ENCODE assay signal across 1 cellular context in the genomic region with DNA sequence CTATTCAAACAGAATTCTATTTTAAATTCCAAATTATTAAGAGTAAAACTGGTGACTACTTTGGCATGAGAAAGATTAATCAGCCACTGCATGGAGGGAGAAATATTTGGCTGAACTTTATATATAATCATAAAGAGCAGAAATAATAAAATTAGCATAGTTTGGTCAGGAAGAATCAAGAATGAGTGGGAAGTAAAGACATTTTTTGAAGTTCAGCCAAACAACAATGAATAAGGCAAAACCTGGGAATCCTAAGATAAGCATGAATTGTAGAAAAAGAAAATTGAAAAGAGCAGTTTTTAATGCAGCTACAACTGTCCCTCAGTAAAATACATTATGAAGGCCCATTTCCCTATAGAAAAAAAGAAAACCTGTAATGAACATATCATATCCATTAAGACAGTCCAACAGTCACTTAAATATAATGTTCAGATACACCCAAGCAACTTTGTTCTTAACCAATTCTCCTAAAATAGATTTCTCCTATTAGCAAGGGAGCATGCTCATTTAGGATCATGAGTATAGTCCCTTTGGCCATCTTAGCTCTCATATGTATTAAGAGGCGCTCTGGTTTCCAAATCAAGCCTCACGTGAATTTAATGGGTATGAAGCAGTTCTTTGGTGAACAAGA.
TF ChIP-seq lines count a peak whose summit lies in the region.

No MANE protein-coding gene starts in this region.

TF ChIP-seq in K562, 482 proteins besides CTCF, POLR2A, EP300 and RAD21 (continued from another document and continues in another):
- TF ChIP-seq NFIC (IDR thresholded peaks at IDR 0.05) (peak; percentile 90), PHB (CRISPR knock-in tag; IDR thresholded peaks at IDR 0.05) (no peak), POLR2B (IDR thresholded peaks at IDR 0.05; ENCODE audit: low read depth, partially characterized antibody) (no peak), NFE2 (IDR thresholded peaks at IDR 0.05; ENCODE audit: low read depth) (peak; percentile 80), NCOA2 (IDR thresholded peaks at IDR 0.05; ENCODE audit: partially characterized antibody in 2 of 2) (peak in 1 of 2 experiments; percentile 30), SMARCA4 (IDR thresholded peaks at IDR 0.05) (peak; percentile 80), NCOA1 (IDR thresholded peaks at IDR 0.05; ENCODE audit: low read depth) (no peak), RB1 (IDR thresholded peaks at IDR 0.05; ENCODE audit: low read depth) (no peak), ZNF316 (IDR thresholded peaks at IDR 0.05) (peak; percentile 64), HNRNPLL (IDR thresholded peaks at IDR 0.05; ENCODE audit: low read depth, low read length, poor library complexity, severe bottlenecking) (no peak), SUPT5H (IDR thresholded peaks at IDR 0.05) (no peak), RFX1 (IDR thresholded peaks at IDR 0.05) (no peak), SMARCE1 (IDR thresholded peaks at IDR 0.05) (peak; percentile 65; the same call in 1 of the 2 replicates), DPF2 (IDR thresholded peaks at IDR 0.05) (peak; percentile 74), STAT6 (CRISPR knock-in tag; IDR thresholded peaks at IDR 0.05) (no peak), EP400 (IDR thresholded peaks at IDR 0.05) (no peak), LEF1 (IDR thresholded peaks at IDR 0.05) (0 out of 2 replicates have a peak, but pooled peaks have one; percentile 43), BRCA1 (IDR thresholded peaks at IDR 0.05) (no peak), BRCA1 (CRISPR knock-in tag; IDR thresholded peaks at IDR 0.05) (no peak), ZBTB8A (IDR thresholded peaks at IDR 0.05; ENCODE audit: partially characterized antibody) (no peak), ZFP30 (CRISPR knock-in tag; IDR thresholded peaks at IDR 0.05; ENCODE audit: borderline replicate concordance) (no peak), MAFF (IDR thresholded peaks at IDR 0.05; ENCODE audit: low read length) (peak; percentile 55; the same call in 1 of the 2 replicates), CREB1 (IDR thresholded peaks at IDR 0.05) (no peak), CREB1 (CRISPR knock-in tag; IDR thresholded peaks at IDR 0.05) (no peak), HEY1 (CRISPR knock-in tag; IDR thresholded peaks at IDR 0.05; ENCODE audit: borderline replicate concordance) (no peak), MAFK (IDR thresholded peaks at IDR 0.05; ENCODE audit: low read length) (peak; percentile 64; the same call in 1 of the 2 replicates), ZNF592 (IDR thresholded peaks at IDR 0.05) (peak; percentile 64; the same call in 1 of the 2 replicates), ESRRA (IDR thresholded peaks at IDR 0.05; ENCODE audit: borderline replicate concordance, low read depth) (no peak), ZNF695 (CRISPR knock-in tag; IDR thresholded peaks at IDR 0.05) (no peak), ZNF584 (CRISPR knock-in tag; IDR thresholded peaks at IDR 0.05; ENCODE audit: low read depth) (no peak), ARID1B (IDR thresholded peaks at IDR 0.05) (peak; percentile 81), ARNT (IDR thresholded peaks at IDR 0.05) (peak in 1 of 2 experiments; percentile 36; a peak in 1 of 4 replicates), HES1 (IDR thresholded peaks at IDR 0.05; ENCODE audit: low read depth) (no peak), FOXJ2 (tag; IDR thresholded peaks at IDR 0.05) (peak; percentile 62; the same call in 1 of the 2 replicates), ZNF175 (CRISPR knock-in tag; IDR thresholded peaks at IDR 0.05; ENCODE audit: low read depth) (no peak), ATF1 (CRISPR knock-in tag; IDR thresholded peaks at IDR 0.05) (no peak), ATF1 (tag; IDR thresholded peaks at IDR 0.05) (no peak), PTRF (tag; IDR thresholded peaks at IDR 0.05) (no peak), SMARCC2 (IDR thresholded peaks at IDR 0.05; ENCODE audit: low read depth) (0 out of 2 replicates have a peak, but pooled peaks have one; percentile 15), ELF4 (CRISPR knock-in tag; IDR thresholded peaks at IDR 0.05) (no peak)
- TF ChIP-seq, protein P1, sequence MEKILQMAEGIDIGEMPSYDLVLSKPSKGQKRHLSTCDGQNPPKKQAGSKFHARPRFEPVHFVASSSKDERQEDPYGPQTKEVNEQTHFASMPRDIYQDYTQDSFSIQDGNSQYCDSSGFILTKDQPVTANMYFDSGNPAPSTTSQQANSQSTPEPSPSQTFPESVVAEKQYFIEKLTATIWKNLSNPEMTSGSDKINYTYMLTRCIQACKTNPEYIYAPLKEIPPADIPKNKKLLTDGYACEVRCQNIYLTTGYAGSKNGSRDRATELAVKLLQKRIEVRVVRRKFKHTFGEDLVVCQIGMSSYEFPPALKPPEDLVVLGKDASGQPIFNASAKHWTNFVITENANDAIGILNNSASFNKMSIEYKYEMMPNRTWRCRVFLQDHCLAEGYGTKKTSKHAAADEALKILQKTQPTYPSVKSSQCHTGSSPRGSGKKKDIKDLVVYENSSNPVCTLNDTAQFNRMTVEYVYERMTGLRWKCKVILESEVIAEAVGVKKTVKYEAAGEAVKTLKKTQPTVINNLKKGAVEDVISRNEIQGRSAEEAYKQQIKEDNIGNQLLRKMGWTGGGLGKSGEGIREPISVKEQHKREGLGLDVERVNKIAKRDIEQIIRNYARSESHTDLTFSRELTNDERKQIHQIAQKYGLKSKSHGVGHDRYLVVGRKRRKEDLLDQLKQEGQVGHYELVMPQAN (IDR thresholded peaks at IDR 0.05; ENCODE audit: borderline replicate concordance): no peak
- TF ChIP-seq, protein P2, sequence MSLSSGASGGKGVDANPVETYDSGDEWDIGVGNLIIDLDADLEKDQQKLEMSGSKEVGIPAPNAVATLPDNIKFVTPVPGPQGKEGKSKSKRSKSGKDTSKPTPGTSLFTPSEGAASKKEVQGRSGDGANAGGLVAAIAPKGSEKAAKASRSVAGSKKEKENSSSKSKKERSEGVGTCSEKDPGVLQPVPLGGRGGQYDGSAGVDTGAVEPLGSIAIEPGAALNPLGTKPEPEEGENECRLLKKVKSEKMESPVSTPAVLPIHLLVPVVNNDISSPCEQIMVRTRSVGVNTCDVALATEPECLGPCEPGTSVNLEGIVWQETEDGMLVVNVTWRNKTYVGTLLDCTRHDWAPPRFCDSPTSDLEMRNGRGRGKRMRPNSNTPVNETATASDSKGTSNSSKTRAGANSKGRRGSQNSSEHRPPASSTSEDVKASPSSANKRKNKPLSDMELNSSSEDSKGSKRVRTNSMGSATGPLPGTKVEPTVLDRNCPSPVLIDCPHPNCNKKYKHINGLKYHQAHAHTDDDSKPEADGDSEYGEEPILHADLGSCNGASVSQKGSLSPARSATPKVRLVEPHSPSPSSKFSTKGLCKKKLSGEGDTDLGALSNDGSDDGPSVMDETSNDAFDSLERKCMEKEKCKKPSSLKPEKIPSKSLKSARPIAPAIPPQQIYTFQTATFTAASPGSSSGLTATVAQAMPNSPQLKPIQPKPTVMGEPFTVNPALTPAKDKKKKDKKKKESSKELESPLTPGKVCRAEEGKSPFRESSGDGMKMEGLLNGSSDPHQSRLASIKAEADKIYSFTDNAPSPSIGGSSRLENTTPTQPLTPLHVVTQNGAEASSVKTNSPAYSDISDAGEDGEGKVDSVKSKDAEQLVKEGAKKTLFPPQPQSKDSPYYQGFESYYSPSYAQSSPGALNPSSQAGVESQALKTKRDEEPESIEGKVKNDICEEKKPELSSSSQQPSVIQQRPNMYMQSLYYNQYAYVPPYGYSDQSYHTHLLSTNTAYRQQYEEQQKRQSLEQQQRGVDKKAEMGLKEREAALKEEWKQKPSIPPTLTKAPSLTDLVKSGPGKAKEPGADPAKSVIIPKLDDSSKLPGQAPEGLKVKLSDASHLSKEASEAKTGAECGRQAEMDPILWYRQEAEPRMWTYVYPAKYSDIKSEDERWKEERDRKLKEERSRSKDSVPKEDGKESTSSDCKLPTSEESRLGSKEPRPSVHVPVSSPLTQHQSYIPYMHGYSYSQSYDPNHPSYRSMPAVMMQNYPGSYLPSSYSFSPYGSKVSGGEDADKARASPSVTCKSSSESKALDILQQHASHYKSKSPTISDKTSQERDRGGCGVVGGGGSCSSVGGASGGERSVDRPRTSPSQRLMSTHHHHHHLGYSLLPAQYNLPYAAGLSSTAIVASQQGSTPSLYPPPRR (CRISPR knock-in tag; IDR thresholded peaks at IDR 0.05; ENCODE audit: borderline replicate concordance): no peak
- TF ChIP-seq, protein P3, sequence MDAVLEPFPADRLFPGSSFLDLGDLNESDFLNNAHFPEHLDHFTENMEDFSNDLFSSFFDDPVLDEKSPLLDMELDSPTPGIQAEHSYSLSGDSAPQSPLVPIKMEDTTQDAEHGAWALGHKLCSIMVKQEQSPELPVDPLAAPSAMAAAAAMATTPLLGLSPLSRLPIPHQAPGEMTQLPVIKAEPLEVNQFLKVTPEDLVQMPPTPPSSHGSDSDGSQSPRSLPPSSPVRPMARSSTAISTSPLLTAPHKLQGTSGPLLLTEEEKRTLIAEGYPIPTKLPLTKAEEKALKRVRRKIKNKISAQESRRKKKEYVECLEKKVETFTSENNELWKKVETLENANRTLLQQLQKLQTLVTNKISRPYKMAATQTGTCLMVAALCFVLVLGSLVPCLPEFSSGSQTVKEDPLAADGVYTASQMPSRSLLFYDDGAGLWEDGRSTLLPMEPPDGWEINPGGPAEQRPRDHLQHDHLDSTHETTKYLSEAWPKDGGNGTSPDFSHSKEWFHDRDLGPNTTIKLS (IDR thresholded peaks at IDR 0.05; ENCODE audit: borderline replicate concordance, low read depth): no peak
- TF ChIP-seq, protein P4, sequence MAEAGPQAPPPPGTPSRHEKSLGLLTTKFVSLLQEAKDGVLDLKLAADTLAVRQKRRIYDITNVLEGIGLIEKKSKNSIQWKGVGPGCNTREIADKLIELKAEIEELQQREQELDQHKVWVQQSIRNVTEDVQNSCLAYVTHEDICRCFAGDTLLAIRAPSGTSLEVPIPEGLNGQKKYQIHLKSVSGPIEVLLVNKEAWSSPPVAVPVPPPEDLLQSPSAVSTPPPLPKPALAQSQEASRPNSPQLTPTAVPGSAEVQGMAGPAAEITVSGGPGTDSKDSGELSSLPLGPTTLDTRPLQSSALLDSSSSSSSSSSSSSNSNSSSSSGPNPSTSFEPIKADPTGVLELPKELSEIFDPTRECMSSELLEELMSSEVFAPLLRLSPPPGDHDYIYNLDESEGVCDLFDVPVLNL (CRISPR knock-in tag; IDR thresholded peaks at IDR 0.05; ENCODE audit: low read depth): no peak
- TF ChIP-seq, protein P5, sequence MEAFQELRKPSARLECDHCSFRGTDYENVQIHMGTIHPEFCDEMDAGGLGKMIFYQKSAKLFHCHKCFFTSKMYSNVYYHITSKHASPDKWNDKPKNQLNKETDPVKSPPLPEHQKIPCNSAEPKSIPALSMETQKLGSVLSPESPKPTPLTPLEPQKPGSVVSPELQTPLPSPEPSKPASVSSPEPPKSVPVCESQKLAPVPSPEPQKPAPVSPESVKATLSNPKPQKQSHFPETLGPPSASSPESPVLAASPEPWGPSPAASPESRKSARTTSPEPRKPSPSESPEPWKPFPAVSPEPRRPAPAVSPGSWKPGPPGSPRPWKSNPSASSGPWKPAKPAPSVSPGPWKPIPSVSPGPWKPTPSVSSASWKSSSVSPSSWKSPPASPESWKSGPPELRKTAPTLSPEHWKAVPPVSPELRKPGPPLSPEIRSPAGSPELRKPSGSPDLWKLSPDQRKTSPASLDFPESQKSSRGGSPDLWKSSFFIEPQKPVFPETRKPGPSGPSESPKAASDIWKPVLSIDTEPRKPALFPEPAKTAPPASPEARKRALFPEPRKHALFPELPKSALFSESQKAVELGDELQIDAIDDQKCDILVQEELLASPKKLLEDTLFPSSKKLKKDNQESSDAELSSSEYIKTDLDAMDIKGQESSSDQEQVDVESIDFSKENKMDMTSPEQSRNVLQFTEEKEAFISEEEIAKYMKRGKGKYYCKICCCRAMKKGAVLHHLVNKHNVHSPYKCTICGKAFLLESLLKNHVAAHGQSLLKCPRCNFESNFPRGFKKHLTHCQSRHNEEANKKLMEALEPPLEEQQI (IDR thresholded peaks at IDR 0.05): 0 out of 2 replicates have a peak, but pooled peaks have one; percentile 13
